In genomic region chr9:33288828-33289483, GRCh38 we compare ENCODE assay signal across 9 cellular contexts. TPM values are rescaled to one million over a fixed set of nuclear protein-coding genes. Genes with fewer than 3 reads are reported as not detected.
A peak's percentile ranks its signal among the peaks of the same experiment; 100 is the strongest.
DNase-seq lines count a peak whose midpoint lies in the region; ATAC-seq and TF ChIP-seq lines count a peak whose summit lies in the region.
"Had no signal": no experiment of that assay in that cellular context is flagged by ENCODE, and none has a peak within 500 bp of the region (broad histone marks: within the 10 kb centered on the region; RNA-seq: fewer than 3 reads in every experiment).

No MANE protein-coding gene starts in this region.

- peaks cover 8% of the 10 kb centered on the region for H3K79me1 ChIP-seq in mesenchymal stem cell (replicated peaks; ENCODE audit: low read length, poor library complexity, severe bottlenecking)

- H3K27me3 ChIP-seq in adrenal gland: no peaks in the 10 kb centered on the region
- H3K27me3 ChIP-seq in mesenchymal stem cell (ENCODE audit: control insufficient read depth in 1 of 2, insufficient read depth in 1 of 2, low read length in 2 of 2): no peaks in the 10 kb centered on the region
- H3K27me3 ChIP-seq in thymus (ENCODE audit: control insufficient read depth, insufficient read depth): no peaks in the 10 kb centered on the region

- H3K9me3 ChIP-seq in adrenal gland (replicated peaks in 1 of 3) (no peaks in the 10 kb centered on the region), mesenchymal stem cell (ENCODE audit: control insufficient read depth, low read length) (no peaks in the 10 kb centered on the region), thymus (ENCODE audit: control insufficient read depth) (no peaks in the 10 kb centered on the region)

- no peak for TF ChIP-seq CTCF in adrenal gland (IDR thresholded peaks at IDR 0.05)

- H2BK15ac ChIP-seq in mesenchymal stem cell (ENCODE audit: low read depth, poor library complexity, severe bottlenecking): peak overlapping the region; percentile 88

- peak overlapping the region; percentile 100 for H3K9ac ChIP-seq in mesenchymal stem cell (ENCODE audit: low read length)

- no peak overlapping the region for H2AFZ ChIP-seq in mesenchymal stem cell (ENCODE audit: low read depth, low read length)

- no peak overlapping the region for H3K4me2 ChIP-seq in mesenchymal stem cell (ENCODE audit: low read length, poor library complexity, severe bottlenecking)

- H2BK5ac ChIP-seq in mesenchymal stem cell (ENCODE audit: low read depth, low read length, poor library complexity, severe bottlenecking): no peak overlapping the region

- no peak overlapping the region for H3K14ac ChIP-seq in mesenchymal stem cell (ENCODE audit: low read length in 2 of 2)

- no peak for DNase-seq in T-helper 1 cell
- peak in 4 of 7 donors; percentile 14 to 57 (median 29) for DNase-seq in adrenal gland
- no peak for DNase-seq in mesenchymal stem cell
- no peak for DNase-seq in medulla oblongata (ENCODE audit: extremely low spot score)

- H3K27ac Mint-ChIP-seq in T-helper 1 cell treated with Interleukin-12 subunit alpha and Interleukin-12 subunit beta and Interleukin-4 antibody, amounts not matched to agents 30 μg/mL and 1 μg/mL, for 36 hours: peak overlapping the region; percentile 65

- peak overlapping the region; percentile 6 to 73 for H3K4ac ChIP-seq in mesenchymal stem cell (ENCODE audit: low read depth in 1 of 2, low read length in 2 of 2)

- no peak overlapping the region for H3K4me3 Mint-ChIP-seq in T-helper 1 cell treated with Interleukin-12 subunit alpha and Interleukin-12 subunit beta and Interleukin-4 antibody, amounts not matched to agents 30 μg/mL and 1 μg/mL, for 36 hours

- peak overlapping the region in 1 of 2 experiments; percentile 8 for H2BK12ac ChIP-seq in mesenchymal stem cell (ENCODE audit: low read length in 2 of 2)

- no peak overlapping the region for H2BK120ac ChIP-seq in mesenchymal stem cell (ENCODE audit: low read depth, low read length)

- peaks cover 24% of the 10 kb centered on the region for H3K36me3 Mint-ChIP-seq in T-helper 1 cell treated with Interleukin-12 subunit alpha and Interleukin-12 subunit beta and Interleukin-4 antibody, amounts not matched to agents 30 μg/mL and 1 μg/mL, for 36 hours (ENCODE audit: low read depth)

- WGBS in adrenal gland, 4 donors: 79 to 84% (median 82%) methylated on average over 1 to 14 of the region's 14 CpGs
- WGBS in mesenchymal stem cell: 98% methylated on average over 10 of the region's 14 CpGs
- 82% methylated on average over 14 of the region's 14 CpGs for WGBS in thymus

- H3K27ac ChIP-seq in adrenal gland: peak overlapping the region in 4 of 5 donors; percentile 97 to 100 (median 100)
- H3K27ac ChIP-seq in mesenchymal stem cell (ENCODE audit: low read length, poor library complexity, severe bottlenecking): no peak overlapping the region
- H3K27ac ChIP-seq in thymus (ENCODE audit: low read depth): peak overlapping the region; percentile 84

- TF ChIP-seq POLR2A in adrenal gland (IDR thresholded peaks at IDR 0.05): no peak

- H3K4me3 ChIP-seq in adrenal gland (peak overlapping the region in 1 of 4 donors; percentile 66), mesenchymal stem cell (ENCODE audit: insufficient read depth in 1 of 2, low read depth in 1 of 2, low read length in 2 of 2) (no peak overlapping the region), thymus (ENCODE audit: low read length) (peak overlapping the region; percentile 82)

- no peaks in the 10 kb centered on the region for H3K36me3 ChIP-seq in adrenal gland (replicated peaks in 1 of 2)
- H3K36me3 ChIP-seq in mesenchymal stem cell (ENCODE audit: control insufficient read depth in 1 of 2, insufficient read depth in 2 of 2, low read depth in 1 of 2, low read length in 2 of 2): peaks cover 3 to 41% of the 10 kb centered on the region in 2 experiments
- H3K36me3 ChIP-seq in thymus (ENCODE audit: control insufficient read depth, insufficient read depth): peaks cover 4% of the 10 kb centered on the region

- peak overlapping the region; percentile 86 for H4K8ac ChIP-seq in mesenchymal stem cell (ENCODE audit: low read length)

- ATAC-seq in HG03565 (IDR thresholded peaks at IDR 0.05; ENCODE audit: unreplicated experiment): no peak
- ATAC-seq in GM21576 (IDR thresholded peaks at IDR 0.05; ENCODE audit: unreplicated experiment): no peak
- ATAC-seq: activated CD4-positive, CD25-positive, alpha-beta regulatory T cell treated with anti-CD3 and anti-CD28 coated beads, Interleukin-2, amount 50 U/mL, for 24 hours had no signal

- peaks cover 33% of the 10 kb centered on the region for H3K4me1 Mint-ChIP-seq in T-helper 1 cell treated with Interleukin-12 subunit alpha and Interleukin-12 subunit beta and Interleukin-4 antibody, amounts not matched to agents 30 μg/mL and 1 μg/mL, for 36 hours (ENCODE audit: low read depth)

- H3K23ac ChIP-seq in mesenchymal stem cell (ENCODE audit: low read length in 2 of 2): no peak overlapping the region

- intact Hi-C loops in adrenal gland (cut with DNase I): loop anchor here in 1 of 2 donors (10.0 kb wide), 1 partner anchor 176 kb away; no protein-coding TSS in a partner anchor

- peak overlapping the region; percentile 14 to 46 for H3K18ac ChIP-seq in mesenchymal stem cell (ENCODE audit: low read depth in 1 of 2, low read length in 2 of 2)

- H3K27me3 Mint-ChIP-seq in T-helper 1 cell treated with Interleukin-12 subunit alpha and Interleukin-12 subunit beta and Interleukin-4 antibody, amounts not matched to agents 30 μg/mL and 1 μg/mL, for 36 hours (ENCODE audit: low read depth): peaks cover 4% of the 10 kb centered on the region

- H2AK5ac ChIP-seq in mesenchymal stem cell (ENCODE audit: low read length, severe bottlenecking): peak overlapping the region; percentile 69

- H4K91ac ChIP-seq in mesenchymal stem cell (ENCODE audit: low read length): peak overlapping the region; percentile 76

- H3K4me1 ChIP-seq in adrenal gland (replicated peaks in 1 of 2) (peaks cover 13 to 36% of the 10 kb centered on the region in 2 donors), mesenchymal stem cell (ENCODE audit: control insufficient read depth, insufficient read depth, low read depth, low read length) (peaks cover 9% of the 10 kb centered on the region), thymus (ENCODE audit: control insufficient read depth, insufficient read depth, low read length) (peaks cover 21% of the 10 kb centered on the region)

- no peaks in the 10 kb centered on the region for H3K9me3 Mint-ChIP-seq in T-helper 1 cell treated with Interleukin-12 subunit alpha and Interleukin-12 subunit beta and Interleukin-4 antibody, amounts not matched to agents 30 μg/mL and 1 μg/mL, for 36 hours

RNA-seq across cellular contexts. Expression of gene NFX1, which starts 1.4 kb away (rescaled TPM):
- 10 to 100 TPM; 20.8 to 44.4 (median 32.2) TPM for total RNA-seq in adrenal gland
- polyA plus RNA-seq in adrenal gland (10 to 100 TPM; 17.5 to 41.1 (median 20.5) TPM), thymus (15.5 TPM)
- 21.7 TPM for polyA plus RNA-seq in mesenchymal stem cell (2013, experiment 1 of 2)
- 21.5 TPM for polyA plus RNA-seq in mesenchymal stem cell (2013, experiment 2 of 2)

RNA-seq across cellular contexts. Expression of gene CHMP5, which starts 24.1 kb away (rescaled TPM):
- 10 to 100 TPM; 52.4 to 90.0 (median 64.3) TPM for total RNA-seq in adrenal gland
- polyA plus RNA-seq in adrenal gland (100 to 1,000 TPM in 1 of 3 donors, 10 to 100 TPM in 2; 35.6 to 107 (median 49.5) TPM), thymus (118 TPM)
- 55.8 TPM for polyA plus RNA-seq in mesenchymal stem cell (2013, experiment 1 of 2)
- polyA plus RNA-seq in mesenchymal stem cell (2013, experiment 2 of 2): 60.2 TPM

RNA-seq across cellular contexts. Expression of gene BAG1, which starts 24.4 kb away (rescaled TPM):
- 100 to 1,000 TPM in 3 of 8 donors, 10 to 100 TPM in 5; 46.9 to 141 (median 81.2) TPM for total RNA-seq in adrenal gland
- 10 to 100 TPM; 52.7 to 94.2 (median 55.0) TPM for polyA plus RNA-seq in adrenal gland
- polyA plus RNA-seq in mesenchymal stem cell (2013, experiment 1 of 2): 33.1 TPM
- polyA plus RNA-seq in mesenchymal stem cell (2013, experiment 2 of 2): 33.0 TPM
- 88.8 TPM for polyA plus RNA-seq in thymus

RNA-seq across cellular contexts. Expression of gene SPINK4, which starts 49.0 kb away (rescaled TPM):
- 1 to 10 TPM in 2 of 8 donors, not detected in 6; 1.7 to 5.0 TPM for total RNA-seq in adrenal gland
- polyA plus RNA-seq in adrenal gland (1 to 10 TPM in 2 of 3 donors, not detected in 1; 1.8 to 4.3 TPM), thymus (2.1 TPM)
- not detected for polyA plus RNA-seq in mesenchymal stem cell (2013, experiment 1 of 2)
- polyA plus RNA-seq in mesenchymal stem cell (2013, experiment 2 of 2): 0.18 TPM

Comparison
In these comparisons a context has a peak if more than half of its experiments do, and no peak if none do; other contexts are left out.
1. DNase-seq: peak in adrenal gland (4 of 7); none in T-helper 1 cell (0 of 5), mesenchymal stem cell (single experiment) and medulla oblongata (single experiment).